Comparison of ENCODE assay signal across 2 cellular contexts in the genomic region with DNA sequence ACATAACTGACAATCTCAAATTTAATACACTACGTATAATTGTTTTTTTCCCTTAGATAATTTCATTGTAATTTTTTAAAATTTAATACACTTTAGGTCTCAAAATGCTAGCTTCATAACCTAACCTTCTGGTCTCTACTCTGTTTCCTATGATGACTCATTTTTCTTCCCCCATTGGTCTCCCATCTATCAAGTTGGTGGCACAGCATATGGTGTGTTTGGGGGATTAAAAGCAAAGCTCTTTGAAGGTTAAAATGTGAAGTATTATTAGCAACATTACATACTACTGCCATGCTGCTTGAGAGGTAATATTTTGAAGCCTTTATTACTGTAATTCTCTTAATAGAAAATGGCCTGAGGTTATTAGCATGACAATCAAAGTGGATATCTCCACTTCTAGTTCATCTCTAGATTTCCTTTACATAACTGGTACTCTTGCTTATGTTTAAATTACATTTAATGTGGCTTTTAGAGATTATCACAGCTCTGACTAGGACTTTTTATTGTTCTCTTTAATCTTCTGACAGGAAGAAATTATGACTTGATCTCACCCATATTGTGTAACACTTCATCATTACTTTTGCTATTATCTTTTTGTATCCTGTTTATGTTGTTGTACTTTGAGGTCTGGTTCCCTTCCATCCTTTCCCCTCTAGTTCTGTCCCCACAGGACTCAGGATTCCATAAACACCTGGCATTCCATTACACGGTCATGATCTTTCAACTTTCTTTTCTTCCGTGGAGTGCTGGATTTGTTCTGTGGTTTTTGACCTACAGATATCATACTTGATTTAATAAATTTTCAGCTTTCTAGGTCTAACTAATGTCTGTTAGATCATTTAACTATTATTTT.
TF ChIP-seq lines count a peak whose summit lies in the region.

No MANE protein-coding gene starts in this region.

TF ChIP-seq in SK-N-SH treated with all-trans-retinoic acid at 6 μM for 48 hours, 23 proteins besides CTCF, POLR2A, EP300 and RAD21 (continued from another document):
- TF ChIP-seq, protein P1, sequence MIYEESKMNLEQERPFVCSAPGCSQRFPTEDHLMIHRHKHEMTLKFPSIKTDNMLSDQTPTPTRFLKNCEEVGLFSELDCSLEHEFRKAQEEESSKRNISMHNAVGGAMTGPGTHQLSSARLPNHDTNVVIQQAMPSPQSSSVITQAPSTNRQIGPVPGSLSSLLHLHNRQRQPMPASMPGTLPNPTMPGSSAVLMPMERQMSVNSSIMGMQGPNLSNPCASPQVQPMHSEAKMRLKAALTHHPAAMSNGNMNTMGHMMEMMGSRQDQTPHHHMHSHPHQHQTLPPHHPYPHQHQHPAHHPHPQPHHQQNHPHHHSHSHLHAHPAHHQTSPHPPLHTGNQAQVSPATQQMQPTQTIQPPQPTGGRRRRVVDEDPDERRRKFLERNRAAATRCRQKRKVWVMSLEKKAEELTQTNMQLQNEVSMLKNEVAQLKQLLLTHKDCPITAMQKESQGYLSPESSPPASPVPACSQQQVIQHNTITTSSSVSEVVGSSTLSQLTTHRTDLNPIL (CRISPR knock-in tag; IDR thresholded peaks at IDR 0.05; ENCODE audit: low read depth), result no peak
- TF ChIP-seq ARNTL (CRISPR knock-in tag; IDR thresholded peaks at IDR 0.05; ENCODE audit: borderline replicate concordance, low read depth) (no peak), GLIS3 (CRISPR knock-in tag; IDR thresholded peaks at IDR 0.05) (no peak), ZFP30 (CRISPR knock-in tag; IDR thresholded peaks at IDR 0.05) (no peak), SNAI2 (CRISPR knock-in tag; IDR thresholded peaks at IDR 0.05) (no peak), CSDC2 (CRISPR knock-in tag; IDR thresholded peaks at IDR 0.05) (no peak), ISL1 (CRISPR knock-in tag; IDR thresholded peaks at IDR 0.05) (no peak), RARB (CRISPR knock-in tag; IDR thresholded peaks at IDR 0.05) (no peak)
- TF ChIP-seq, protein P2, sequence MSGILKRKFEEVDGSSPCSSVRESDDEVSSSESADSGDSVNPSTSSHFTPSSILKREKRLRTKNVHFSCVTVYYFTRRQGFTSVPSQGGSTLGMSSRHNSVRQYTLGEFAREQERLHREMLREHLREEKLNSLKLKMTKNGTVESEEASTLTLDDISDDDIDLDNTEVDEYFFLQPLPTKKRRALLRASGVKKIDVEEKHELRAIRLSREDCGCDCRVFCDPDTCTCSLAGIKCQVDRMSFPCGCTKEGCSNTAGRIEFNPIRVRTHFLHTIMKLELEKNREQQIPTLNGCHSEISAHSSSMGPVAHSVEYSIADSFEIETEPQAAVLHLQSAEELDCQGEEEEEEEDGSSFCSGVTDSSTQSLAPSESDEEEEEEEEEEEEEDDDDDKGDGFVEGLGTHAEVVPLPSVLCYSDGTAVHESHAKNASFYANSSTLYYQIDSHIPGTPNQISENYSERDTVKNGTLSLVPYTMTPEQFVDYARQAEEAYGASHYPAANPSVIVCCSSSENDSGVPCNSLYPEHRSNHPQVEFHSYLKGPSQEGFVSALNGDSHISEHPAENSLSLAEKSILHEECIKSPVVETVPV (CRISPR knock-in tag; IDR thresholded peaks at IDR 0.05), result no peak

TF ChIP-seq in SK-N-SH, 30 proteins besides CTCF, POLR2A, EP300 and RAD21 (continued from another document):
- TF ChIP-seq, protein P3, sequence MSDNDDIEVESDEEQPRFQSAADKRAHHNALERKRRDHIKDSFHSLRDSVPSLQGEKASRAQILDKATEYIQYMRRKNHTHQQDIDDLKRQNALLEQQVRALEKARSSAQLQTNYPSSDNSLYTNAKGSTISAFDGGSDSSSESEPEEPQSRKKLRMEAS (IDR thresholded peaks at IDR 0.05; ENCODE audit: low read depth), result no peak
- no peak for TF ChIP-seq RCOR1 (IDR thresholded peaks at IDR 0.05; ENCODE audit: low read length)
- TF ChIP-seq EZH2phosphoT487 (IDR thresholded peaks at IDR 0.05; ENCODE audit: borderline replicate concordance, low read depth), result no peak
- no peak for TF ChIP-seq POLR2AphosphoS5 (IDR thresholded peaks at IDR 0.05; ENCODE audit: low read depth, low read length)
- no peak for TF ChIP-seq JUND (IDR thresholded peaks at IDR 0.05)
- TF ChIP-seq, protein P4, sequence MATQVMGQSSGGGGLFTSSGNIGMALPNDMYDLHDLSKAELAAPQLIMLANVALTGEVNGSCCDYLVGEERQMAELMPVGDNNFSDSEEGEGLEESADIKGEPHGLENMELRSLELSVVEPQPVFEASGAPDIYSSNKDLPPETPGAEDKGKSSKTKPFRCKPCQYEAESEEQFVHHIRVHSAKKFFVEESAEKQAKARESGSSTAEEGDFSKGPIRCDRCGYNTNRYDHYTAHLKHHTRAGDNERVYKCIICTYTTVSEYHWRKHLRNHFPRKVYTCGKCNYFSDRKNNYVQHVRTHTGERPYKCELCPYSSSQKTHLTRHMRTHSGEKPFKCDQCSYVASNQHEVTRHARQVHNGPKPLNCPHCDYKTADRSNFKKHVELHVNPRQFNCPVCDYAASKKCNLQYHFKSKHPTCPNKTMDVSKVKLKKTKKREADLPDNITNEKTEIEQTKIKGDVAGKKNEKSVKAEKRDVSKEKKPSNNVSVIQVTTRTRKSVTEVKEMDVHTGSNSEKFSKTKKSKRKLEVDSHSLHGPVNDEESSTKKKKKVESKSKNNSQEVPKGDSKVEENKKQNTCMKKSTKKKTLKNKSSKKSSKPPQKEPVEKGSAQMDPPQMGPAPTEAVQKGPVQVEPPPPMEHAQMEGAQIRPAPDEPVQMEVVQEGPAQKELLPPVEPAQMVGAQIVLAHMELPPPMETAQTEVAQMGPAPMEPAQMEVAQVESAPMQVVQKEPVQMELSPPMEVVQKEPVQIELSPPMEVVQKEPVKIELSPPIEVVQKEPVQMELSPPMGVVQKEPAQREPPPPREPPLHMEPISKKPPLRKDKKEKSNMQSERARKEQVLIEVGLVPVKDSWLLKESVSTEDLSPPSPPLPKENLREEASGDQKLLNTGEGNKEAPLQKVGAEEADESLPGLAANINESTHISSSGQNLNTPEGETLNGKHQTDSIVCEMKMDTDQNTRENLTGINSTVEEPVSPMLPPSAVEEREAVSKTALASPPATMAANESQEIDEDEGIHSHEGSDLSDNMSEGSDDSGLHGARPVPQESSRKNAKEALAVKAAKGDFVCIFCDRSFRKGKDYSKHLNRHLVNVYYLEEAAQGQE (IDR thresholded peaks at IDR 0.05; ENCODE audit: low read depth, low read length), result no peak
- no peak for TF ChIP-seq SMC3 (IDR thresholded peaks at IDR 0.05; ENCODE audit: low read depth, low read length)
- no peak for TF ChIP-seq NRF1 (IDR thresholded peaks at IDR 0.05; ENCODE audit: low read depth, low read length)
- TF ChIP-seq, protein P5, sequence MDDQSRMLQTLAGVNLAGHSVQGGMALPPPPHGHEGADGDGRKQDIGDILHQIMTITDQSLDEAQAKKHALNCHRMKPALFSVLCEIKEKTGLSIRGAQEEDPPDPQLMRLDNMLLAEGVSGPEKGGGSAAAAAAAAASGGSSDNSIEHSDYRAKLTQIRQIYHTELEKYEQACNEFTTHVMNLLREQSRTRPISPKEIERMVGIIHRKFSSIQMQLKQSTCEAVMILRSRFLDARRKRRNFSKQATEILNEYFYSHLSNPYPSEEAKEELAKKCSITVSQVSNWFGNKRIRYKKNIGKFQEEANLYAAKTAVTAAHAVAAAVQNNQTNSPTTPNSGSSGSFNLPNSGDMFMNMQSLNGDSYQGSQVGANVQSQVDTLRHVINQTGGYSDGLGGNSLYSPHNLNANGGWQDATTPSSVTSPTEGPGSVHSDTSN (IDR thresholded peaks at IDR 0.05), result no peak
